Comparison of ENCODE assay signal across 9 cellular contexts in the genomic region with DNA sequence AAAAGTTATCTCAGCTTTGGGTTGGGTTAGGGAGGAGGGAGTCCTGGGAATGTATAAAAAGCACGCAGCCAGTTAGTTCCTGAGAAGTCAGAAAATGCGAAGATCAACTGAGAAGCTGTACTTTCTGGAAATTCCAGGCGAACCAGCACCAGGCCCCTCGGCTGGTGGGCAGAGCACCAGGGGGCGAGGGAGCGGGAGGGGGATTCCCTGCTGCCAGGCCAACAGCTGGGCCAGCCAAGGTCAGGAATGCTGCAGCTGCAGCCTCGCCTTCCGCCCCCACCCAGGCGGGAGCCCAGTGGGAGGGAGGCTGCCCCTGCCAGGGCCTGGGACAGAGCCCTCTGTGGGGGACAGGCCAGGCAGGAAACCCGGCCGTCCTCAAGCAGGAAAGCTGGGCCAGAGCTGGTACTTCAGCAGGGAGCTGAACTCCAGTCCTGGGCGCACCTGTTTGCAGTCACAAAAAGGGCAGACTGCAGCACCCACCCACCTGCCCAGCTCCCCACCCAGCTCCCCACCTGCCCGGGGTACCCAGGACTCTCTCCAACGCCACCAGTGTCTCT. TPM values are rescaled to one million over a fixed set of nuclear protein-coding genes. Genes with fewer than 3 reads are reported as not detected.
DNase-seq lines count a peak whose midpoint lies in the region; FAIRE-seq and TF ChIP-seq lines count a peak whose summit lies in the region.
"Had no signal": no experiment of that assay in that cellular context is flagged by ENCODE, and none has a peak within 500 bp of the region (broad histone marks: within the 10 kb centered on the region; RNA-seq: fewer than 3 reads in every experiment).

No MANE protein-coding gene starts in this region.

- no TSS peak for BruUV-seq in Caco-2 (replicated peaks; lab: Mats Ljungman, UMichigan)

- H3K36me3 Mint-ChIP-seq in Caco-2 (ENCODE audit: insufficient read depth, unreplicated experiment): peaks cover 11% of the 10 kb centered on the region

- H3K4me3 Mint-ChIP-seq in Caco-2 (ENCODE audit: unreplicated experiment): no peak overlapping the region

- H3K36me3 ChIP-seq in Caco-2 (ENCODE audit: control insufficient read depth, insufficient read depth, low read length) (no peaks in the 10 kb centered on the region; the same call in 1 of the 2 replicates), neuronal stem cell (replicated peaks in 1 of 2; ENCODE audit: control insufficient read depth in 2 of 2, insufficient read depth in 2 of 2, low read length in 2 of 2) (peaks cover 0 to 8% of the 10 kb centered on the region in 2 donors), small intestine (ENCODE audit: control insufficient read depth in 2 of 2, insufficient read depth in 2 of 2, low read length in 2 of 2) (no peaks in the 10 kb centered on the region)

- H2BK12ac ChIP-seq in neuronal stem cell (ENCODE audit: low read length): peak overlapping the region; percentile 75

- no peaks in the 10 kb centered on the region for H3K9me3 Mint-ChIP-seq in Caco-2 (ENCODE audit: unreplicated experiment)

- CTCF ChIA-PET in Caco-2 (lab: Charles Lee): interaction anchor here (0.6 kb wide), 3 partner anchors 11 to 143 kb away, joined by 4 to 9 read pairs (median 4); no protein-coding TSS in a partner anchor

- POLR2A ChIA-PET in Caco-2 (lab: Charles Lee): no interaction called here

- H4K91ac ChIP-seq in neuronal stem cell (ENCODE audit: low read depth, low read length, poor library complexity): no peak overlapping the region

- peak overlapping the region; percentile 38 for H3K14ac ChIP-seq in neuronal stem cell (ENCODE audit: low read length)

- H3K4me1 Mint-ChIP-seq in Caco-2 (ENCODE audit: low read depth, unreplicated experiment): peaks cover 14% of the 10 kb centered on the region

- WGBS in neuronal stem cell (ENCODE audit: extremely low coverage in 2 of 2, insufficient read length in 2 of 2, insufficient replicate concordance in 1 of 2), 2 donors: no CpG with 5 or more reads among the region's 14 CpGs
- WGBS in small intestine, 3 donors: 46 to 56% (median 52%) methylated on average over 13 to 14 of the region's 14 CpGs

- no peak overlapping the region for H2BK120ac ChIP-seq in neuronal stem cell (ENCODE audit: low read depth, low read length)

- DNase-seq in Caco-2: no peak
- DNase-seq in RPMI7951 (ENCODE audit: low read depth): peak; percentile 42
- DNase-seq in fibroblast of pulmonary artery (ENCODE audit: low read depth): peak; percentile 46
- DNase-seq in neuronal stem cell (ENCODE audit: low spot score): no peak
- DNase-seq in germinal center (ENCODE audit: low spot score): no peak
- DNase-seq in NCI-H1694 treated with DMSO at 0.1 percent for 48 hours (lab: John Stamatoyannopoulos, UW): no peak
- no peak for DNase-seq in activated CD4-positive, alpha-beta T cell treated with anti-CD3 and anti-CD28 coated beads, Interleukin-2, amount 50 U/mL, for 48 hours
- no peak for DNase-seq in small intestine
- DNase-seq: activated gamma-delta T cell treated with Interleukin-2 at 50 U/mL for 16 hours had no signal

- H3K4me1 ChIP-seq in Caco-2 (peaks cover 18% of the 10 kb centered on the region; the same call in 1 of the 2 replicates), neuronal stem cell (ENCODE audit: control insufficient read depth in 2 of 2, insufficient read depth in 1 of 2, low read depth in 1 of 2, low read length in 2 of 2) (peaks cover 50 to 52% of the 10 kb centered on the region in 2 donors), small intestine (ENCODE audit: control insufficient read depth in 2 of 2, insufficient read depth in 1 of 2, low read depth in 1 of 2, low read length in 1 of 2) (peaks cover 6 to 14% of the 10 kb centered on the region in 2 donors)

- peak overlapping the region; percentile 89 for H2BK15ac ChIP-seq in neuronal stem cell (ENCODE audit: low read length)

- H2BK5ac ChIP-seq in neuronal stem cell (ENCODE audit: low read length): peak overlapping the region; percentile 5

- H2AFZ ChIP-seq in neuronal stem cell (ENCODE audit: low read length): no peak overlapping the region

- no peak overlapping the region for H3K9ac ChIP-seq in neuronal stem cell (ENCODE audit: low read depth, low read length, poor library complexity)

- H3K27ac ChIP-seq in neuronal stem cell (replicated peaks; ENCODE audit: low read length) (peak overlapping the region; percentile 90), small intestine (ENCODE audit: low read depth in 1 of 2, low read length in 1 of 2) (peak overlapping the region in 1 of 2 donors; percentile 35)

- H2AK5ac ChIP-seq in neuronal stem cell (ENCODE audit: low read depth, low read length): peak overlapping the region; percentile 99

- no peak overlapping the region for H3K4me2 ChIP-seq in neuronal stem cell (ENCODE audit: insufficient read depth, low read length, poor library complexity, severe bottlenecking)

- peak overlapping the region; percentile 44 for H3K23ac ChIP-seq in neuronal stem cell (ENCODE audit: low read depth, low read length, poor library complexity)

- H3K79me1 ChIP-seq in neuronal stem cell (ENCODE audit: low read depth, low read length): peaks cover 31% of the 10 kb centered on the region

- peak overlapping the region; percentile 89 for H3K18ac ChIP-seq in neuronal stem cell (ENCODE audit: low read length)

- intact Hi-C loops in Caco-2 (cut with micrococcal nuclease; ENCODE audit: unreplicated experiment): no loop called here

- H3K4me3 ChIP-seq in Caco-2 (ENCODE audit: low read depth, low read length): no peak overlapping the region
- H3K4me3 ChIP-seq in fibroblast of pulmonary artery (replicated peaks; ENCODE audit: low read depth, low read length): no peak overlapping the region
- no peak overlapping the region for H3K4me3 ChIP-seq in neuronal stem cell (ENCODE audit: low read length in 2 of 2)
- H3K4me3 ChIP-seq in small intestine (ENCODE audit: low read depth in 1 of 2, low read length in 2 of 2): no peak overlapping the region

- H3K27me3 ChIP-seq in Caco-2 (replicated peaks; ENCODE audit: control insufficient read depth, insufficient read depth, low read length): no peaks in the 10 kb centered on the region
- no peaks in the 10 kb centered on the region for H3K27me3 ChIP-seq in neuronal stem cell (ENCODE audit: control insufficient read depth in 3 of 3, insufficient read depth in 3 of 3, low read depth in 1 of 3, low read length in 3 of 3)
- H3K27me3 ChIP-seq in small intestine (ENCODE audit: control insufficient read depth in 2 of 2, insufficient read depth in 2 of 2, low read length in 2 of 2): no peaks in the 10 kb centered on the region

- H3K9me3 ChIP-seq in Caco-2 (no peaks in the 10 kb centered on the region), neuronal stem cell (replicated peaks in 1 of 2; ENCODE audit: control insufficient read depth in 2 of 2, insufficient read depth in 1 of 2, low read depth in 1 of 2, low read length in 2 of 2) (no peaks in the 10 kb centered on the region), small intestine (ENCODE audit: control insufficient read depth, low read depth) (no peaks in the 10 kb centered on the region)

- FAIRE-seq in small intestine (lab: Jason Lieb, UNC): no peak

- no peak overlapping the region for H4K8ac ChIP-seq in neuronal stem cell (ENCODE audit: low read depth, low read length)

- H3K27me3 Mint-ChIP-seq in Caco-2 (ENCODE audit: insufficient read depth, unreplicated experiment): no peaks in the 10 kb centered on the region

- H3K4ac ChIP-seq in neuronal stem cell (ENCODE audit: low read length): no peak overlapping the region

- H3K27ac Mint-ChIP-seq in Caco-2 (ENCODE audit: unreplicated experiment): peak overlapping the region; percentile 64

- TF ChIP-seq CTCF in Caco-2 (IDR thresholded peaks at IDR 0.05; ENCODE audit: insufficient read depth in 1 of 2, low read depth in 1 of 2, low read length in 1 of 2, severe bottlenecking in 1 of 2, unreplicated experiment in 1 of 2): no peak
- no peak for TF ChIP-seq CTCF in fibroblast of pulmonary artery (IDR thresholded peaks at IDR 0.05; ENCODE audit: low read length, missing control alignments)

RNA-seq across cellular contexts. Expression of a gene that starts 35.5 kb away (rescaled TPM):
- 51.8 and 55.3 TPM in 2 replicates for total RNA-seq in Caco-2 (2022)
- 10.3 and 16.2 TPM in 2 replicates for total RNA-seq in RPMI7951 (2014; rRNA removed; shearing (Covaris generic))
- 18.5 TPM for polyA plus RNA-seq in neuronal stem cell (2013, experiment 1 of 2)
- 18.8 TPM for polyA plus RNA-seq in neuronal stem cell (2013, experiment 2 of 2)
- polyA plus RNA-seq in small intestine: 10 to 100 TPM; 26.7 to 40.3 (median 32.2) TPM

Comparison
In these comparisons a context has a peak if more than half of its experiments do, and no peak if none do; other contexts are left out.
1. DNase-seq: peak in RPMI7951 (single experiment) and fibroblast of pulmonary artery (single experiment); none in Caco-2 (0 of 2), neuronal stem cell (single experiment), germinal center (single experiment), NCI-H1694 treated with DMSO at 0.1 percent for 48 hours (single experiment), activated CD4-positive, alpha-beta T cell treated with anti-CD3 and anti-CD28 coated beads, Interleukin-2, amount 50 U/mL, for 48 hours (0 of 2) and small intestine (single experiment).